In the genomic region with DNA sequence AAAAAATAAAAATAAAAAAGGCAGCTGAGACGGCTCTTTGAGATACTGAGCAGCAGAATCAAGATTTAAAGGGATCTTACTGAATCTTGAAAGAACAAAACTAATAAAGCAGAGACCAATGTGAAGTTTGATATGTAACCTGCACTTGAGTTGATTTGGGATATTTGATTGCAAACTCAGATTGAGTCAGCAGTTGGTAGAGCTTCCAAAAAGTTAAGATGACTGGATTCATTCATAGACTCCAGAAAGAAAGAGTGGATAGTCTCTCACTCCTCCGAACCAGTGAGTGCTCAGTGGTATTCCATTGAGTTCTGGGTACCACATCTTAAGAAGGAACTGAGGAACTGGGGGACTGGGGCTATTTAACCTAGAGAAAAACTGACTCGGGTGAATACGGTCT, we compare ENCODE assay signal across 23 cellular contexts. TPM values are rescaled to one million over a fixed set of nuclear protein-coding genes. Genes with fewer than 3 reads are reported as not detected.
DNase-seq lines count a peak whose midpoint lies in the region; ATAC-seq and TF ChIP-seq lines count a peak whose summit lies in the region.
"Had no signal": no experiment of that assay in that cellular context is flagged by ENCODE, and none has a peak within 500 bp of the region (broad histone marks: within the 10 kb centered on the region; RNA-seq: fewer than 3 reads in every experiment).

No MANE protein-coding gene starts in this region.

- DNase-seq in left ventricle myocardium inferior (no peak), right cardiac atrium (no peak), fibroblast of peridontal ligament (ENCODE audit: extremely low read depth) (peak; percentile 51), kidney glomerular epithelial cell (lab: John Stamatoyannopoulos, UW) (no peak), nucleus accumbens (lab: John Stamatoyannopoulos, UW) (no peak), SK-N-SH (no peak), NCI-H524 (lab: John Stamatoyannopoulos, UW) (no peak)
- DNase-seq: activated CD4-positive, alpha-beta T cell treated with anti-CD3 and anti-CD28 coated beads, Interleukin-2, amount 10 ng/mL, durations not matched to agents 24 days and 14 days; activated CD8-positive, alpha-beta memory T cell treated with anti-CD3 and anti-CD28 coated beads, Interleukin-2, amount 10 ng/mL, durations not matched to agents 7 days and 5 days; anterior cingulate cortex; DMS79 treated with DMSO at 0.1 percent for 48 hours; effector CD4-positive, alpha-beta T cell; erythroblast; GOT3; naive B cell; NCI-H1092 treated with DMSO at 0.1 percent for 48 hours; NCI-H2081; occipital lobe; retina; T-helper 17 cell had no signal

- intact Hi-C loops in left ventricle myocardium inferior (cut with micrococcal nuclease) (loop anchor here (5.0 kb wide), 1 partner anchor 65 kb away; no protein-coding TSS in a partner anchor), right cardiac atrium (cut with DNase I) (loop anchor here in 3 of 4 donors (2.0 to 10.0 kb wide), 4 partner anchors 60 to 438 kb away; a partner anchor contains a TSS)

- TF ChIP-seq RAD21 in SK-N-SH (IDR thresholded peaks at IDR 0.05; ENCODE audit: low read length): no peak

- H3K36me3 ChIP-seq in left ventricle myocardium inferior (peaks cover 46% of the 10 kb centered on the region), skeletal muscle tissue (ENCODE audit: control insufficient read depth in 3 of 3, insufficient read depth in 3 of 3, low read length in 3 of 3) (peaks cover 30 to 36% (median 33%) of the 10 kb centered on the region in 3 donors), SK-N-SH (replicated peaks in 1 of 2; ENCODE audit: control insufficient read depth in 1 of 2, insufficient read depth in 2 of 2, low read length in 1 of 2) (peaks cover 27% of the 10 kb centered on the region in 2 experiments)

- H3K9me3 ChIP-seq in left ventricle myocardium inferior (replicated peaks) (no peaks in the 10 kb centered on the region), right cardiac atrium (ENCODE audit: control insufficient read depth, low read length) (no peaks in the 10 kb centered on the region), skeletal muscle tissue (ENCODE audit: control insufficient read depth in 3 of 3, low read length in 3 of 3) (no peaks in the 10 kb centered on the region), SK-N-SH (no peaks in the 10 kb centered on the region)

- H3K4me1 ChIP-seq in left ventricle myocardium inferior: peaks cover 54% of the 10 kb centered on the region
- H3K4me1 ChIP-seq in right cardiac atrium (ENCODE audit: control insufficient read depth, insufficient read depth, low read length): peaks cover 2% of the 10 kb centered on the region
- H3K4me1 ChIP-seq in skeletal muscle tissue (ENCODE audit: control insufficient read depth in 3 of 3, insufficient read depth in 3 of 3, low read length in 3 of 3): peaks cover 48 to 69% (median 51%) of the 10 kb centered on the region in 3 donors
- peaks cover 0 to 5% of the 10 kb centered on the region in 2 experiments; a peak in 2 of 4 replicates for H3K4me1 ChIP-seq in SK-N-SH (ENCODE audit: control insufficient read depth in 1 of 2, insufficient read depth in 2 of 2, low read depth in 1 of 2, low read length in 1 of 2)

- H3K27ac ChIP-seq in left ventricle myocardium inferior (replicated peaks): peak overlapping the region; percentile 78
- H3K27ac ChIP-seq in right cardiac atrium (ENCODE audit: low read length): no peak overlapping the region
- H3K27ac ChIP-seq in skeletal muscle tissue (ENCODE audit: low read depth, low read length): peak overlapping the region; percentile 65
- H3K27ac ChIP-seq in SK-N-SH (ENCODE audit: low read depth in 2 of 2, low read length in 1 of 2): peak overlapping the region in 1 of 2 experiments; percentile 38; a peak in 2 of 4 replicates
- H3K27ac ChIP-seq: 22Rv1 had no signal

- H3K4me2 ChIP-seq in SK-N-SH: no peak overlapping the region

- H3K9me2 ChIP-seq in SK-N-SH: no peaks in the 10 kb centered on the region

- H3K9ac ChIP-seq in skeletal muscle tissue (ENCODE audit: low read depth in 1 of 3, low read length in 3 of 3): peak overlapping the region in 1 of 3 donors; percentile 4
- no peak overlapping the region for H3K9ac ChIP-seq in SK-N-SH

- TF ChIP-seq EP300 in SK-N-SH (IDR thresholded peaks at IDR 0.05; ENCODE audit: borderline replicate concordance in 1 of 2, low read depth in 1 of 2, low read length in 1 of 2): no peak

- CTCF ChIA-PET in SK-N-SH (lab: Yijun Ruan, JAX): interaction anchor here (0.8 to 7.2 kb wide), 12 partner anchors 9 to 456 kb away, joined by 3 to 45 read pairs (median 7); a partner anchor contains a TSS

- H2AFZ ChIP-seq in SK-N-SH (ENCODE audit: low read depth): no peak overlapping the region

- TF ChIP-seq CTCF in left ventricle myocardium inferior (IDR thresholded peaks at IDR 0.05; ENCODE audit: borderline replicate concordance) (no peak), SK-N-SH (IDR thresholded peaks at IDR 0.05) (no peak)

- POLR2A ChIA-PET in SK-N-SH (lab: Yijun Ruan, JAX): no interaction called here

- H4K20me1 ChIP-seq in SK-N-SH (ENCODE audit: insufficient read depth): peaks cover 43% of the 10 kb centered on the region

- peaks cover 12% of the 10 kb centered on the region for H3F3A ChIP-seq in SK-N-SH (replicated peaks; ENCODE audit: insufficient read depth)

- H3K79me2 ChIP-seq in SK-N-SH (ENCODE audit: insufficient read depth): peaks cover 74% of the 10 kb centered on the region

- ATAC-seq in right cardiac atrium: no peak
- ATAC-seq: activated CD8-positive, alpha-beta memory T cell treated with anti-CD3 and anti-CD28 coated beads, Interleukin-2, amount 10 ng/mL, durations not matched to agents 7 days and 5 days; HepG2; T-helper 17 cell had no signal

- WGBS in right cardiac atrium: 79% methylated on average over 4 of the region's 4 CpGs
- WGBS in SK-N-SH (ENCODE audit: low lambda C conversion rate): 85% methylated on average over 4 of the region's 4 CpGs

- H3K27me3 ChIP-seq in left ventricle myocardium inferior (ENCODE audit: low read depth) (no peaks in the 10 kb centered on the region), right cardiac atrium (ENCODE audit: control insufficient read depth, insufficient read depth) (no peaks in the 10 kb centered on the region), skeletal muscle tissue (ENCODE audit: control insufficient read depth in 3 of 3, insufficient read depth in 3 of 3, low read length in 3 of 3) (no peaks in the 10 kb centered on the region), SK-N-SH (ENCODE audit: insufficient read depth) (no peaks in the 10 kb centered on the region)

- H3K4me3 ChIP-seq in left ventricle myocardium inferior (no peak overlapping the region), right cardiac atrium (ENCODE audit: low read length) (no peak overlapping the region), skeletal muscle tissue (ENCODE audit: low read length in 3 of 3) (no peak overlapping the region), SK-N-SH (ENCODE audit: low read depth in 2 of 2, low read length in 1 of 2) (no peak overlapping the region)

TF ChIP-seq in SK-N-SH, 30 proteins besides CTCF, POLR2A, EP300 and RAD21 (continues in another document):
- no peak for TF ChIP-seq TCF12 (IDR thresholded peaks at IDR 0.05)
- no peak for TF ChIP-seq NFIC (IDR thresholded peaks at IDR 0.05; ENCODE audit: borderline replicate concordance)
- no peak for TF ChIP-seq TEAD4 (IDR thresholded peaks at IDR 0.05; ENCODE audit: borderline replicate concordance, insufficient read depth)
- TF ChIP-seq POLR2AphosphoS5 (IDR thresholded peaks at IDR 0.05; ENCODE audit: low read depth, low read length): no peak
- no peak for TF ChIP-seq SMC3 (IDR thresholded peaks at IDR 0.05; ENCODE audit: low read depth, low read length)
- TF ChIP-seq RFX5 (IDR thresholded peaks at IDR 0.05; ENCODE audit: low read length): no peak
- TF ChIP-seq CHD2 (IDR thresholded peaks at IDR 0.05; ENCODE audit: low read length, partially characterized antibody): no peak
- no peak for TF ChIP-seq GABPA (IDR thresholded peaks at IDR 0.05; ENCODE audit: low read depth)
- TF ChIP-seq, protein P1, sequence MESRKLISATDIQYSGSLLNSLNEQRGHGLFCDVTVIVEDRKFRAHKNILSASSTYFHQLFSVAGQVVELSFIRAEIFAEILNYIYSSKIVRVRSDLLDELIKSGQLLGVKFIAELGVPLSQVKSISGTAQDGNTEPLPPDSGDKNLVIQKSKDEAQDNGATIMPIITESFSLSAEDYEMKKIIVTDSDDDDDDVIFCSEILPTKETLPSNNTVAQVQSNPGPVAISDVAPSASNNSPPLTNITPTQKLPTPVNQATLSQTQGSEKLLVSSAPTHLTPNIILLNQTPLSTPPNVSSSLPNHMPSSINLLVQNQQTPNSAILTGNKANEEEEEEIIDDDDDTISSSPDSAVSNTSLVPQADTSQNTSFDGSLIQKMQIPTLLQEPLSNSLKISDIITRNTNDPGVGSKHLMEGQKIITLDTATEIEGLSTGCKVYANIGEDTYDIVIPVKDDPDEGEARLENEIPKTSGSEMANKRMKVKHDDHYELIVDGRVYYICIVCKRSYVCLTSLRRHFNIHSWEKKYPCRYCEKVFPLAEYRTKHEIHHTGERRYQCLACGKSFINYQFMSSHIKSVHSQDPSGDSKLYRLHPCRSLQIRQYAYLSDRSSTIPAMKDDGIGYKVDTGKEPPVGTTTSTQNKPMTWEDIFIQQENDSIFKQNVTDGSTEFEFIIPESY (IDR thresholded peaks at IDR 0.05; ENCODE audit: borderline replicate concordance, low read depth): no peak
- TF ChIP-seq, protein P2, sequence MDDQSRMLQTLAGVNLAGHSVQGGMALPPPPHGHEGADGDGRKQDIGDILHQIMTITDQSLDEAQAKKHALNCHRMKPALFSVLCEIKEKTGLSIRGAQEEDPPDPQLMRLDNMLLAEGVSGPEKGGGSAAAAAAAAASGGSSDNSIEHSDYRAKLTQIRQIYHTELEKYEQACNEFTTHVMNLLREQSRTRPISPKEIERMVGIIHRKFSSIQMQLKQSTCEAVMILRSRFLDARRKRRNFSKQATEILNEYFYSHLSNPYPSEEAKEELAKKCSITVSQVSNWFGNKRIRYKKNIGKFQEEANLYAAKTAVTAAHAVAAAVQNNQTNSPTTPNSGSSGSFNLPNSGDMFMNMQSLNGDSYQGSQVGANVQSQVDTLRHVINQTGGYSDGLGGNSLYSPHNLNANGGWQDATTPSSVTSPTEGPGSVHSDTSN (IDR thresholded peaks at IDR 0.05): no peak
- no peak for TF ChIP-seq ELF1 (IDR thresholded peaks at IDR 0.05)
- TF ChIP-seq FOXJ3 (CRISPR knock-in tag; IDR thresholded peaks at IDR 0.05): no peak
- TF ChIP-seq, protein P3, sequence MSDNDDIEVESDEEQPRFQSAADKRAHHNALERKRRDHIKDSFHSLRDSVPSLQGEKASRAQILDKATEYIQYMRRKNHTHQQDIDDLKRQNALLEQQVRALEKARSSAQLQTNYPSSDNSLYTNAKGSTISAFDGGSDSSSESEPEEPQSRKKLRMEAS (IDR thresholded peaks at IDR 0.05; ENCODE audit: low read depth): no peak
- no peak for TF ChIP-seq RXRA (IDR thresholded peaks at IDR 0.05; ENCODE audit: borderline replicate concordance, low read depth)

RNA-seq across cellular contexts. Expression of a gene that starts 52.7 kb away (rescaled TPM):
- 25.4 TPM for total RNA-seq in left ventricle myocardium inferior
- total RNA-seq in right cardiac atrium: 10 to 100 TPM; 25.0 to 35.3 (median 27.4) TPM
- 30.5 TPM for polyA plus RNA-seq in right cardiac atrium
- total RNA-seq in skeletal muscle tissue: 8.4 TPM
- 26.0 TPM in 2 replicates for polyA plus RNA-seq in SK-N-SH (2012; rRNA removed)
- polyA plus RNA-seq in SK-N-SH (2012; cell fraction: cytosol; rRNA removed): 8.6 and 13.0 TPM in 2 replicates
- 154 and 162 TPM in 2 replicates for polyA plus RNA-seq in SK-N-SH (2012; cell fraction: nucleus; rRNA removed)
